In genomic region chr11:65917434-65918210, GRCh38 we compare ENCODE assay signal across 8 cellular contexts. TPM values are rescaled to one million over a fixed set of nuclear protein-coding genes. Genes with fewer than 3 reads are reported as not detected.
DNase-seq lines count a peak whose midpoint lies in the region; TF ChIP-seq lines count a peak whose summit lies in the region.

No MANE protein-coding gene starts in this region.

- no peak for DNase-seq in HL-60 (ENCODE audit: low read depth in 1 of 2, low spot score in 1 of 2)
- DNase-seq in activated naive CD8-positive, alpha-beta T cell treated with anti-CD3 and anti-CD28 coated beads for 36 hours = no peak
- no peak for DNase-seq in immature natural killer cell
- no peak for DNase-seq in SIG-M5 treated with dmso at 0.1 percent for 504 hours (lab: John Stamatoyannopoulos, UW; ENCODE audit: unreplicated experiment)
- no peak for DNase-seq in NCI-H446 treated with DMSO at 0.1 percent for 48 hours (lab: John Stamatoyannopoulos, UW)
- DNase-seq in NCI-H774 (lab: John Stamatoyannopoulos, UW) = no peak
- DNase-seq in DMS153 (lab: John Stamatoyannopoulos, UW) = no peak

- H3K27me3 Mint-ChIP-seq in activated naive CD8-positive, alpha-beta T cell treated with anti-CD3 and anti-CD28 coated beads for 36 hours = no peaks in the 10 kb centered on the region
- peaks cover 2 to 15% (median 9%) of the 10 kb centered on the region in 3 donors for H3K27me3 Mint-ChIP-seq in immature natural killer cell (ENCODE audit: low read depth in 3 of 3)

- peaks cover 49% of the 10 kb centered on the region for H3K4me1 ChIP-seq in stomach smooth muscle (ENCODE audit: control insufficient read depth, insufficient read depth, low read length)

- no peaks in the 10 kb centered on the region for H3K27me3 ChIP-seq in HL-60 (ENCODE audit: insufficient read depth, poor library complexity, severe bottlenecking)
- H3K27me3 ChIP-seq in stomach smooth muscle (ENCODE audit: control insufficient read depth in 1 of 2, insufficient read depth in 2 of 2, low read length in 2 of 2) = no peaks in the 10 kb centered on the region

- peak overlapping the region; percentile 81 to 97 for H3K9ac ChIP-seq in stomach smooth muscle (ENCODE audit: low read length in 2 of 2)

- H3K27ac ChIP-seq in HL-60 (replicated peaks) = peak overlapping the region; percentile 86; the same call in 1 of the 2 replicates
- peak overlapping the region; percentile 92 for H3K27ac ChIP-seq in stomach smooth muscle (ENCODE audit: low read length)

- H3K4me3 ChIP-seq in HL-60 (replicated peaks; ENCODE audit: insufficient read depth, low read length) = peak overlapping the region; percentile 86
- H3K4me3 ChIP-seq in stomach smooth muscle (ENCODE audit: low read length in 2 of 2) = peak overlapping the region; percentile 84 to 96

- no peaks in the 10 kb centered on the region for H3K9me3 ChIP-seq in stomach smooth muscle (ENCODE audit: control insufficient read depth in 2 of 2, low read length in 2 of 2)

- TF ChIP-seq CTCF in HL-60 (IDR thresholded peaks at IDR 0.05; ENCODE audit: insufficient read depth, low read length) = no peak

- peaks cover 29% of the 10 kb centered on the region for H3K4me1 Mint-ChIP-seq in activated naive CD8-positive, alpha-beta T cell treated with anti-CD3 and anti-CD28 coated beads for 36 hours
- peaks cover 37 to 48% of the 10 kb centered on the region in 2 donors for H3K4me1 Mint-ChIP-seq in immature natural killer cell

- H3K27ac Mint-ChIP-seq in activated naive CD8-positive, alpha-beta T cell treated with anti-CD3 and anti-CD28 coated beads for 36 hours = no peak overlapping the region
- peak overlapping the region; percentile 17 to 91 (median 86) for H3K27ac Mint-ChIP-seq in immature natural killer cell

- no peaks in the 10 kb centered on the region for H3K36me3 Mint-ChIP-seq in activated naive CD8-positive, alpha-beta T cell treated with anti-CD3 and anti-CD28 coated beads for 36 hours
- peaks cover 1 to 10% (median 6%) of the 10 kb centered on the region in 3 donors for H3K36me3 Mint-ChIP-seq in immature natural killer cell

- peak overlapping the region; percentile 85 for H3K4me3 Mint-ChIP-seq in activated naive CD8-positive, alpha-beta T cell treated with anti-CD3 and anti-CD28 coated beads for 36 hours
- peak overlapping the region; percentile 82 to 90 (median 88) for H3K4me3 Mint-ChIP-seq in immature natural killer cell

- peaks cover 9 to 11% of the 10 kb centered on the region in 2 donors for H3K36me3 ChIP-seq in stomach smooth muscle (ENCODE audit: control insufficient read depth in 2 of 2, insufficient read depth in 2 of 2, low read length in 2 of 2)

- no peaks in the 10 kb centered on the region for H3K9me3 Mint-ChIP-seq in activated naive CD8-positive, alpha-beta T cell treated with anti-CD3 and anti-CD28 coated beads for 36 hours
- H3K9me3 Mint-ChIP-seq in immature natural killer cell = peaks cover 0 to 1% (median 0%) of the 10 kb centered on the region in 6 donors

RNA-seq across cellular contexts. Expression of gene C11orf68, which starts 1.2 kb away (rescaled TPM):
- 10 to 100 TPM; 16.8 to 16.9 TPM for total RNA-seq in activated naive CD8-positive, alpha-beta T cell treated with anti-CD3 and anti-CD28 coated beads for 36 hours
- polyA plus RNA-seq in immature natural killer cell = 10 to 100 TPM; 45.7 to 84.5 (median 60.4) TPM

RNA-seq across cellular contexts. Expression of gene DRAP1, which starts 1.6 kb away (rescaled TPM):
- 100 to 1,000 TPM; 108 to 109 TPM for total RNA-seq in activated naive CD8-positive, alpha-beta T cell treated with anti-CD3 and anti-CD28 coated beads for 36 hours
- polyA plus RNA-seq in immature natural killer cell = 100 to 1,000 TPM; 135 to 234 (median 182) TPM

RNA-seq across cellular contexts. Expression of gene FOSL1, which starts 17.4 kb away (rescaled TPM):
- total RNA-seq in activated naive CD8-positive, alpha-beta T cell treated with anti-CD3 and anti-CD28 coated beads for 36 hours = 10 to 100 TPM; 15.8 to 16.0 TPM
- polyA plus RNA-seq in immature natural killer cell = under 1 TPM; 0.13 to 0.30 (median 0.17) TPM

RNA-seq across cellular contexts. Expression of gene CCDC85B, which starts 27.1 kb away (rescaled TPM):
- total RNA-seq in activated naive CD8-positive, alpha-beta T cell treated with anti-CD3 and anti-CD28 coated beads for 36 hours = 10 to 100 TPM; 78.5 to 81.3 TPM
- polyA plus RNA-seq in immature natural killer cell = 100 to 1,000 TPM in 2 of 3 donors, 10 to 100 TPM in 1; 62.9 to 159 (median 142) TPM

RNA-seq across cellular contexts. Expression of gene TSGA10IP, which starts 27.7 kb away (rescaled TPM):
- not detected for total RNA-seq in activated naive CD8-positive, alpha-beta T cell treated with anti-CD3 and anti-CD28 coated beads for 36 hours
- polyA plus RNA-seq in immature natural killer cell = not detected
